1 cellular context compared by ENCODE assay signal in the genomic region with DNA sequence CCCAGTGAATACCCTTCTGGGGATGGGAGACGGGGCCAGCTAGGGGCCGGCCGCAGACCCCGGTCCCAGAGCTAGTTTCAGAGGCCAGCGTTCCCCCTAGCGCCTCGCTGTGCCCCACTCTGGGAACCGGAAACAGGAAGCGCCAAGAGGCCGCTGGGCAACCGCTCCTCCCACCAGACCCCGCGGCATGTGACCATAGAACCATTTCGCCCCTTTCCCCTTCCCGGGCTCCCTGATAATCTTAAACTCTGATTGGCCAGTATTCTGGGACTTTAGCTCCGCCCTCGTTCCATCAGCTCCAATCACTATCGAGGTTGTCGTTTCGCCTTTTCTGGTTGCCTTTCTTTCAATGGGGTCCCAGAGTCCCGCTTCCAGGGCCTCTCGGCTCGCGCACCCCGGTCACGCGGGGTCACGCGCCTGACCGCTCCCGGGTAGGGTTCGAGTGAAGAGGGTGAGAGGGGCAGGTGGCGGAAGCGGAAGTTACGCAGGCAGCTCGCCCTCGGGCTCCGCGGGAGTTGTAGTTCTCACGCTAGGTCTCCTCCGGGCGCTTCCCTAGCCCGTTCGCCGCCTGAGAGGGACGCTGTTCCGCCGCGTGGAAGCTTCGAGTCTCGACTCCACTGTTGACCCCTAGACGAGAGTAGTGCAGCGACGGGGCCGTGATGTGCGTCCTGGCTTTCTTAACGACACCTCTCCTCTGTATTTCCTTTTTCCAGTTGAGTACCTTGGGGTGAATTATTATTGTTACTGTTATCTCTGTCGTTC.
A peak's percentile ranks its signal among the peaks of the same experiment; 100 is the strongest.
TF ChIP-seq lines count a peak whose summit lies in the region.

A gene (minus strand): TSS at position 121 of the 762 bp plus-strand sequence. CDS start 3,241 bp downstream, outside the sequence.

TF ChIP-seq in GM12878, 131 proteins besides CTCF, POLR2A, EP300 and RAD21 (continued from another document):
- TF ChIP-seq, protein P1, sequence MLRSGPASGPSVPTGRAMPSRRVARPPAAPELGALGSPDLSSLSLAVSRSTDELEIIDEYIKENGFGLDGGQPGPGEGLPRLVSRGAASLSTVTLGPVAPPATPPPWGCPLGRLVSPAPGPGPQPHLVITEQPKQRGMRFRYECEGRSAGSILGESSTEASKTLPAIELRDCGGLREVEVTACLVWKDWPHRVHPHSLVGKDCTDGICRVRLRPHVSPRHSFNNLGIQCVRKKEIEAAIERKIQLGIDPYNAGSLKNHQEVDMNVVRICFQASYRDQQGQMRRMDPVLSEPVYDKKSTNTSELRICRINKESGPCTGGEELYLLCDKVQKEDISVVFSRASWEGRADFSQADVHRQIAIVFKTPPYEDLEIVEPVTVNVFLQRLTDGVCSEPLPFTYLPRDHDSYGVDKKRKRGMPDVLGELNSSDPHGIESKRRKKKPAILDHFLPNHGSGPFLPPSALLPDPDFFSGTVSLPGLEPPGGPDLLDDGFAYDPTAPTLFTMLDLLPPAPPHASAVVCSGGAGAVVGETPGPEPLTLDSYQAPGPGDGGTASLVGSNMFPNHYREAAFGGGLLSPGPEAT (IDR thresholded peaks at IDR 0.05; ENCODE audit: low read depth), result 0 out of 2 replicates have a peak, but pooled peaks have one; percentile 46
- no peak; the same call in 1 of the 2 replicates for TF ChIP-seq BRCA1 (IDR thresholded peaks at IDR 0.05; ENCODE audit: low read depth, low read length)
- TF ChIP-seq, protein P2, sequence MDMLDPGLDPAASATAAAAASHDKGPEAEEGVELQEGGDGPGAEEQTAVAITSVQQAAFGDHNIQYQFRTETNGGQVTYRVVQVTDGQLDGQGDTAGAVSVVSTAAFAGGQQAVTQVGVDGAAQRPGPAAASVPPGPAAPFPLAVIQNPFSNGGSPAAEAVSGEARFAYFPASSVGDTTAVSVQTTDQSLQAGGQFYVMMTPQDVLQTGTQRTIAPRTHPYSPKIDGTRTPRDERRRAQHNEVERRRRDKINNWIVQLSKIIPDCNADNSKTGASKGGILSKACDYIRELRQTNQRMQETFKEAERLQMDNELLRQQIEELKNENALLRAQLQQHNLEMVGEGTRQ (IDR thresholded peaks at IDR 0.05; ENCODE audit: borderline replicate concordance, low read depth, low read length), result peak; percentile 82
- TF ChIP-seq, protein P3, sequence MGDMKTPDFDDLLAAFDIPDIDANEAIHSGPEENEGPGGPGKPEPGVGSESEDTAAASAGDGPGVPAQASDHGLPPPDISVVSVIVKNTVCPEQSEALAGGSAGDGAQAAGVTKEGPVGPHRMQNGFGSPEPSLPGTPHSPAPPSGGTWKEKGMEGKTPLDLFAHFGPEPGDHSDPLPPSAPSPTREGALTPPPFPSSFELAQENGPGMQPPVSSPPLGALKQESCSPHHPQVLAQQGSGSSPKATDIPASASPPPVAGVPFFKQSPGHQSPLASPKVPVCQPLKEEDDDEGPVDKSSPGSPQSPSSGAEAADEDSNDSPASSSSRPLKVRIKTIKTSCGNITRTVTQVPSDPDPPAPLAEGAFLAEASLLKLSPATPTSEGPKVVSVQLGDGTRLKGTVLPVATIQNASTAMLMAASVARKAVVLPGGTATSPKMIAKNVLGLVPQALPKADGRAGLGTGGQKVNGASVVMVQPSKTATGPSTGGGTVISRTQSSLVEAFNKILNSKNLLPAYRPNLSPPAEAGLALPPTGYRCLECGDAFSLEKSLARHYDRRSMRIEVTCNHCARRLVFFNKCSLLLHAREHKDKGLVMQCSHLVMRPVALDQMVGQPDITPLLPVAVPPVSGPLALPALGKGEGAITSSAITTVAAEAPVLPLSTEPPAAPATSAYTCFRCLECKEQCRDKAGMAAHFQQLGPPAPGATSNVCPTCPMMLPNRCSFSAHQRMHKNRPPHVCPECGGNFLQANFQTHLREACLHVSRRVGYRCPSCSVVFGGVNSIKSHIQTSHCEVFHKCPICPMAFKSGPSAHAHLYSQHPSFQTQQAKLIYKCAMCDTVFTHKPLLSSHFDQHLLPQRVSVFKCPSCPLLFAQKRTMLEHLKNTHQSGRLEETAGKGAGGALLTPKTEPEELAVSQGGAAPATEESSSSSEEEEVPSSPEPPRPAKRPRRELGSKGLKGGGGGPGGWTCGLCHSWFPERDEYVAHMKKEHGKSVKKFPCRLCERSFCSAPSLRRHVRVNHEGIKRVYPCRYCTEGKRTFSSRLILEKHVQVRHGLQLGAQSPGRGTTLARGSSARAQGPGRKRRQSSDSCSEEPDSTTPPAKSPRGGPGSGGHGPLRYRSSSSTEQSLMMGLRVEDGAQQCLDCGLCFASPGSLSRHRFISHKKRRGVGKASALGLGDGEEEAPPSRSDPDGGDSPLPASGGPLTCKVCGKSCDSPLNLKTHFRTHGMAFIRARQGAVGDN (IDR thresholded peaks at IDR 0.05), result peak; percentile 77
- no peak for TF ChIP-seq CEBPB (IDR thresholded peaks at IDR 0.05; ENCODE audit: borderline replicate concordance in 1 of 2, low read depth in 2 of 2, low read length in 2 of 2)
- TF ChIP-seq CREM (IDR thresholded peaks at IDR 0.05; ENCODE audit: low read depth), result peak; percentile 97
- peak; percentile 52; the same call in 1 of the 2 replicates for TF ChIP-seq CBX5 (IDR thresholded peaks at IDR 0.05; ENCODE audit: low read depth)
- TF ChIP-seq NRF1 (conservative IDR thresholded peaks at IDR 0.05; ENCODE audit: low read depth, low read length), result no peak
- TF ChIP-seq RCOR1 (conservative IDR thresholded peaks at IDR 0.05; ENCODE audit: low read depth, low read length), result 0 out of 2 replicates have a peak, but pooled peaks have one; percentile 24
- peak; percentile 88 to 94 for TF ChIP-seq BHLHE40 (IDR thresholded peaks at IDR 0.05; ENCODE audit: borderline replicate concordance in 1 of 2, low read depth in 2 of 2, low read length in 1 of 2)
- no peak for TF ChIP-seq RBBP5 (conservative IDR thresholded peaks at IDR 0.05)
- no peak for TF ChIP-seq EGR1 (IDR thresholded peaks at IDR 0.05; ENCODE audit: borderline replicate concordance in 1 of 2, low read depth in 2 of 2, low read length in 2 of 2)
- TF ChIP-seq IKZF1 (conservative IDR thresholded peaks at IDR 0.05), result peak; percentile 93
- TF ChIP-seq SPI1 (IDR thresholded peaks at IDR 0.05; ENCODE audit: borderline replicate concordance, insufficient read depth, low read depth, low read length), result peak; percentile 50; the same call in 1 of the 2 replicates
- TF ChIP-seq MEF2A (IDR thresholded peaks at IDR 0.05; ENCODE audit: insufficient read depth, low read depth, low read length), result 0 out of 2 replicates have a peak, but pooled peaks have one; percentile 9
- peak; percentile 53 for TF ChIP-seq TCF12 (IDR thresholded peaks at IDR 0.05; ENCODE audit: low read depth, low read length)
- TF ChIP-seq, protein P4, sequence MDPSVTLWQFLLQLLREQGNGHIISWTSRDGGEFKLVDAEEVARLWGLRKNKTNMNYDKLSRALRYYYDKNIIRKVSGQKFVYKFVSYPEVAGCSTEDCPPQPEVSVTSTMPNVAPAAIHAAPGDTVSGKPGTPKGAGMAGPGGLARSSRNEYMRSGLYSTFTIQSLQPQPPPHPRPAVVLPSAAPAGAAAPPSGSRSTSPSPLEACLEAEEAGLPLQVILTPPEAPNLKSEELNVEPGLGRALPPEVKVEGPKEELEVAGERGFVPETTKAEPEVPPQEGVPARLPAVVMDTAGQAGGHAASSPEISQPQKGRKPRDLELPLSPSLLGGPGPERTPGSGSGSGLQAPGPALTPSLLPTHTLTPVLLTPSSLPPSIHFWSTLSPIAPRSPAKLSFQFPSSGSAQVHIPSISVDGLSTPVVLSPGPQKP (IDR thresholded peaks at IDR 0.05; ENCODE audit: low read depth, low read length), result peak; percentile 50; the same call in 1 of the 2 replicates
- no peak for TF ChIP-seq FOXM1 (IDR thresholded peaks at IDR 0.05; ENCODE audit: low read depth, low read length)
- TF ChIP-seq FOXK2 (IDR thresholded peaks at IDR 0.05), result no peak
- peak; percentile 68; the same call in 1 of the 2 replicates for TF ChIP-seq BACH1 (IDR thresholded peaks at IDR 0.05; ENCODE audit: borderline replicate concordance)
- no peak; the same call in 1 of the 2 replicates for TF ChIP-seq JUNB (IDR thresholded peaks at IDR 0.05)
- no peak for TF ChIP-seq STAT1 (conservative IDR thresholded peaks at IDR 0.05)
